22 cellular contexts compared by ENCODE assay signal in the genomic region with DNA sequence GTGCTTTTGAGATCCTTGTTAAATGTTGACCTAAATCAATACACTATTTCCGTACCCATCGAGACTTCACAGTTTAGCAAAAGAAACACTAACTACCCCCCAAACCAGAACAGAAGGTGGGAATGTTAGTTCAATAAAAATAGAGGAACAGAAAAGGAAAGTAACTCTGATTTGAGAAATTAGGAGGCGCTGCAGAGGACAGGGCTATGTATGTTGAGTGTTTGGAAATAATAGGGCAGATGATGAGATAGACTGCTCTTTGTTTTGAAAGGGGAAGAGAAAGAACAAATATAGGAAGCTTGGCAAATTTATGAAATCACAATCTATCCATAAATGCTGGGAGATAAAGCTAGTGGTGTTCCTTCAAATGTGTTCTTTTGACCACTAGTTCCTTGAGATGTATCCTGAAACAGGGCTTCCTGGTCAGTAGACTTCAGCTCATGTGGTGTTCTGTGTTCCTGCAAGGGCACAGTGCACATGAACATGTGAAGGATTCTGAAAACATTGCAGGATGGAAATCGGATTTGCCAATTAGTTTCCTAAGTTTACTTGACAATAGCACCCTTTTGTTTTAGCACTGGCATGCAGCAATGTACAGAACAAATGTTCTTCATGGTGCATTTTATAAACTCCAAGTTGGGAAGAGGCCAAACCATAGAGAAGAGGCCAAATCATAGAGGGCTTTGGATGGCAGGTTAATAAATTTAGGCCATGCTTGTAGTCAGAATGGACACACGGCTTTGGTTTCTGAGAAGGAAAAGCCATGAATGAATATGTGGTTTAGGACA. TPM values are rescaled to one million over a fixed set of nuclear protein-coding genes. Genes with fewer than 3 reads are reported as not detected.
DNase-seq lines count a peak whose midpoint lies in the region; ATAC-seq and TF ChIP-seq lines count a peak whose summit lies in the region.
"Had no signal": no experiment of that assay in that cellular context is flagged by ENCODE, and none has a peak within 500 bp of the region (broad histone marks: within the 10 kb centered on the region; RNA-seq: fewer than 3 reads in every experiment).

No MANE protein-coding gene starts in this region.

- ATAC-seq in GM19324 (IDR thresholded peaks at IDR 0.05; ENCODE audit: low FRiP score, unreplicated experiment) (peak; percentile 75), HG02852 (IDR thresholded peaks at IDR 0.05; ENCODE audit: unreplicated experiment) (peak; percentile 67)
- no peak for ATAC-seq in activated CD8-positive, alpha-beta memory T cell treated with anti-CD3 and anti-CD28 coated beads, Interleukin-2, amount 10 ng/mL, durations not matched to agents 7 days and 5 days

- H3K4me1 ChIP-seq in neural progenitor cell = peaks cover 15% of the 10 kb centered on the region
- H3K4me1 ChIP-seq: BE2C, testis had no signal

- H3K27me3 Mint-ChIP-seq in neural progenitor cell (ENCODE audit: insufficient read depth, low read depth) = peaks cover 3% of the 10 kb centered on the region
- H3K27me3 Mint-ChIP-seq in activated CD8-positive, alpha-beta memory T cell treated with anti-CD3 and anti-CD28 coated beads, Interleukin-2, amount 10 ng/mL, durations not matched to agents 7 days and 5 days = no peaks in the 10 kb centered on the region
- H3K27me3 Mint-ChIP-seq: activated CD4-positive, alpha-beta T cell treated with anti-CD3 and anti-CD28 coated beads, Interleukin-2, amount 10 ng/mL, durations not matched to agents 7 days and 5 days; activated naive CD8-positive, alpha-beta T cell treated with anti-CD3 and anti-CD28 coated beads, Interleukin-2, amount 10 ng/mL, durations not matched to agents 7 days and 5 days; IgD-negative memory B cell had no signal

- no peaks in the 10 kb centered on the region for H3K79me2 ChIP-seq in neural progenitor cell (ENCODE audit: low read depth)

- no peaks in the 10 kb centered on the region for H3F3A ChIP-seq in neural progenitor cell (ENCODE audit: low read depth)

- no peaks in the 10 kb centered on the region for H4K20me1 ChIP-seq in neural progenitor cell (ENCODE audit: low read depth)

- TF ChIP-seq CTCF in neural progenitor cell (IDR thresholded peaks at IDR 0.05) = no peak

- peaks cover 3% of the 10 kb centered on the region for H3K4me1 Mint-ChIP-seq in neural progenitor cell
- peaks cover 16% of the 10 kb centered on the region for H3K4me1 Mint-ChIP-seq in activated CD8-positive, alpha-beta memory T cell treated with anti-CD3 and anti-CD28 coated beads, Interleukin-2, amount 10 ng/mL, durations not matched to agents 7 days and 5 days

- H3K27ac ChIP-seq in neural progenitor cell = peak overlapping the region; percentile 26
- H3K27ac ChIP-seq: sigmoid colon, testis had no signal

- no peak overlapping the region for H2AFZ ChIP-seq in neural progenitor cell (replicated peaks)

- H3K36me3 Mint-ChIP-seq in neural progenitor cell = peaks cover 6% of the 10 kb centered on the region
- H3K36me3 Mint-ChIP-seq in activated CD8-positive, alpha-beta memory T cell treated with anti-CD3 and anti-CD28 coated beads, Interleukin-2, amount 10 ng/mL, durations not matched to agents 7 days and 5 days = peaks cover 41% of the 10 kb centered on the region

- H3K9me3 Mint-ChIP-seq in neural progenitor cell = no peaks in the 10 kb centered on the region
- no peaks in the 10 kb centered on the region for H3K9me3 Mint-ChIP-seq in activated CD8-positive, alpha-beta memory T cell treated with anti-CD3 and anti-CD28 coated beads, Interleukin-2, amount 10 ng/mL, durations not matched to agents 7 days and 5 days (ENCODE audit: low read depth)
- H3K9me3 Mint-ChIP-seq: activated CD4-positive, alpha-beta T cell treated with anti-CD3 and anti-CD28 coated beads, Interleukin-2, amount 10 ng/mL, durations not matched to agents 7 days and 5 days; IgD-negative memory B cell; mesothelial cell of epicardium had no signal

- H3K9me3 ChIP-seq in neural progenitor cell (ENCODE audit: low read depth) = no peaks in the 10 kb centered on the region
- H3K9me3 ChIP-seq: BE2C, sigmoid colon, testis had no signal

- no peak overlapping the region for H3K27ac Mint-ChIP-seq in neural progenitor cell
- H3K27ac Mint-ChIP-seq in activated CD8-positive, alpha-beta memory T cell treated with anti-CD3 and anti-CD28 coated beads, Interleukin-2, amount 10 ng/mL, durations not matched to agents 7 days and 5 days = no peak overlapping the region
- H3K27ac Mint-ChIP-seq: activated CD4-positive, alpha-beta T cell treated with anti-CD3 and anti-CD28 coated beads, Interleukin-2, amount 10 ng/mL, durations not matched to agents 7 days and 5 days; activated naive CD8-positive, alpha-beta T cell treated with anti-CD3 and anti-CD28 coated beads, Interleukin-2, amount 10 ng/mL, durations not matched to agents 7 days and 5 days; mesothelial cell of epicardium had no signal

- H3K27me3 ChIP-seq in neural progenitor cell = no peaks in the 10 kb centered on the region
- H3K27me3 ChIP-seq: BE2C, sigmoid colon, testis had no signal

- H3K4me3 ChIP-seq in neural progenitor cell = no peak overlapping the region
- H3K4me3 ChIP-seq: sigmoid colon, testis had no signal

- no peak overlapping the region for H3K4me3 Mint-ChIP-seq in neural progenitor cell
- H3K4me3 Mint-ChIP-seq in activated CD8-positive, alpha-beta memory T cell treated with anti-CD3 and anti-CD28 coated beads, Interleukin-2, amount 10 ng/mL, durations not matched to agents 7 days and 5 days = no peak overlapping the region
- H3K4me3 Mint-ChIP-seq: activated CD4-positive, alpha-beta T cell treated with anti-CD3 and anti-CD28 coated beads, Interleukin-2, amount 10 ng/mL, durations not matched to agents 7 days and 5 days; activated naive CD8-positive, alpha-beta T cell treated with anti-CD3 and anti-CD28 coated beads, Interleukin-2, amount 10 ng/mL, durations not matched to agents 7 days and 5 days; mesothelial cell of epicardium had no signal

- H3K36me3 ChIP-seq in neural progenitor cell = no peaks in the 10 kb centered on the region
- H3K36me3 ChIP-seq: BE2C, sigmoid colon had no signal

- DNase-seq in NOMO-1 treated with dmso at 0.1 percent for 144 hours (lab: John Stamatoyannopoulos, UW; ENCODE audit: unreplicated experiment) (peak; percentile 33), neural progenitor cell (ENCODE audit: low spot score) (no peak), amygdala (lab: John Stamatoyannopoulos, UW) (no peak), A172 (ENCODE audit: low spot score) (no peak), D341Med (ENCODE audit: low spot score) (no peak)
- no peak for DNase-seq in activated CD8-positive, alpha-beta memory T cell treated with anti-CD3 and anti-CD28 coated beads, Interleukin-2, amount 10 ng/mL, durations not matched to agents 7 days and 5 days
- DNase-seq: activated CD4-positive, alpha-beta T cell treated with anti-CD3 and anti-CD28 coated beads, Interleukin-2, amount 10 ng/mL, durations not matched to agents 7 days and 5 days; activated naive CD8-positive, alpha-beta T cell treated with anti-CD3 and anti-CD28 coated beads, Interleukin-2, amount 10 ng/mL, durations not matched to agents 7 days and 5 days; BE2C; DMS53; effector CD8-positive, alpha-beta T cell; kidney; NCI-H1092 treated with DMSO at 0.1 percent for 48 hours; nucleus accumbens; SHP77 treated with DMSO at 0.1 percent for 48 hours; sigmoid colon; stimulated activated CD4-positive, alpha-beta T cell treated with anti-CD3 and anti-CD28 coated beads, Interleukin-2, amount 100 ng/mL, for 24 hours; testis had no signal

- CTCF ChIA-PET in activated CD8-positive, alpha-beta memory T cell treated with anti-CD3 and anti-CD28 coated beads, Interleukin-2, amount 10 ng/mL, durations not matched to agents 7 days and 5 days (lab: Charles Lee) = interaction anchor here (1.4 kb wide), 1 partner anchor 76 kb away, joined by 3 read pairs; no protein-coding TSS in a partner anchor

- no peak overlapping the region for H3K4me2 ChIP-seq in neural progenitor cell

- H3K9ac ChIP-seq in neural progenitor cell = no peak overlapping the region

RNA-seq across cellular contexts. Expression of gene RHBDD1, which starts 39.8 kb away (rescaled TPM):
- 13.8 and 15.1 TPM in 2 replicates for total RNA-seq in neural progenitor cell (ENCODE audit: low replicate concordance)
- 10 to 100 TPM; 29.8 to 32.2 TPM for total RNA-seq in activated CD8-positive, alpha-beta memory T cell treated with anti-CD3 and anti-CD28 coated beads, Interleukin-2, amount 10 ng/mL, durations not matched to agents 7 days and 5 days
- total RNA-seq in A172 (2014; rRNA removed; shearing (Covaris generic)) = 3.9 and 5.1 TPM in 2 replicates
